Comparison of ENCODE assay signal across 1 cellular context in genomic region chr2:197804049-197804757, GRCh38.
TF ChIP-seq lines count a peak whose summit lies in the region.

PLCL1 (plus strand) TSS chr2:197804593.

TF ChIP-seq in GM12878, 131 proteins besides CTCF, POLR2A, EP300 and RAD21 (continued from another document):
- no peak for TF ChIP-seq TCF12 (IDR thresholded peaks at IDR 0.05; ENCODE audit: low read depth, low read length)
- TF ChIP-seq PAX8 (IDR thresholded peaks at IDR 0.05), result peak; percentile 81; the same call in 1 of the 2 replicates
- TF ChIP-seq JUND (IDR thresholded peaks at IDR 0.05; ENCODE audit: low read depth, low read length), result no peak
- TF ChIP-seq DPF2 (IDR thresholded peaks at IDR 0.05), result peak; percentile 98
- peak; percentile 61; the same call in 1 of the 2 replicates for TF ChIP-seq IKZF1 (conservative IDR thresholded peaks at IDR 0.05)
- no peak for TF ChIP-seq ZNF687 (IDR thresholded peaks at IDR 0.05)
- TF ChIP-seq BHLHE40 (IDR thresholded peaks at IDR 0.05; ENCODE audit: borderline replicate concordance in 1 of 2, low read depth in 2 of 2, low read length in 1 of 2), result peak in 1 of 2 experiments; percentile 7; a peak in 1 of 4 replicates
- peak; percentile 48 for TF ChIP-seq FOS (IDR thresholded peaks at IDR 0.05; ENCODE audit: borderline replicate concordance, extremely low read depth, insufficient read length)
- TF ChIP-seq POU2F2 (IDR thresholded peaks at IDR 0.05; ENCODE audit: borderline replicate concordance, low read depth, low read length), result no peak; the same call in 2 of the 3 replicates
- TF ChIP-seq, protein P1, sequence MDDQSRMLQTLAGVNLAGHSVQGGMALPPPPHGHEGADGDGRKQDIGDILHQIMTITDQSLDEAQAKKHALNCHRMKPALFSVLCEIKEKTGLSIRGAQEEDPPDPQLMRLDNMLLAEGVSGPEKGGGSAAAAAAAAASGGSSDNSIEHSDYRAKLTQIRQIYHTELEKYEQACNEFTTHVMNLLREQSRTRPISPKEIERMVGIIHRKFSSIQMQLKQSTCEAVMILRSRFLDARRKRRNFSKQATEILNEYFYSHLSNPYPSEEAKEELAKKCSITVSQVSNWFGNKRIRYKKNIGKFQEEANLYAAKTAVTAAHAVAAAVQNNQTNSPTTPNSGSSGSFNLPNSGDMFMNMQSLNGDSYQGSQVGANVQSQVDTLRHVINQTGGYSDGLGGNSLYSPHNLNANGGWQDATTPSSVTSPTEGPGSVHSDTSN (IDR thresholded peaks at IDR 0.05; ENCODE audit: insufficient replicate concordance, low read depth, low read length), result peak; percentile 98
- TF ChIP-seq PKNOX1 (IDR thresholded peaks at IDR 0.05), result peak; percentile 98
- TF ChIP-seq, protein P2, sequence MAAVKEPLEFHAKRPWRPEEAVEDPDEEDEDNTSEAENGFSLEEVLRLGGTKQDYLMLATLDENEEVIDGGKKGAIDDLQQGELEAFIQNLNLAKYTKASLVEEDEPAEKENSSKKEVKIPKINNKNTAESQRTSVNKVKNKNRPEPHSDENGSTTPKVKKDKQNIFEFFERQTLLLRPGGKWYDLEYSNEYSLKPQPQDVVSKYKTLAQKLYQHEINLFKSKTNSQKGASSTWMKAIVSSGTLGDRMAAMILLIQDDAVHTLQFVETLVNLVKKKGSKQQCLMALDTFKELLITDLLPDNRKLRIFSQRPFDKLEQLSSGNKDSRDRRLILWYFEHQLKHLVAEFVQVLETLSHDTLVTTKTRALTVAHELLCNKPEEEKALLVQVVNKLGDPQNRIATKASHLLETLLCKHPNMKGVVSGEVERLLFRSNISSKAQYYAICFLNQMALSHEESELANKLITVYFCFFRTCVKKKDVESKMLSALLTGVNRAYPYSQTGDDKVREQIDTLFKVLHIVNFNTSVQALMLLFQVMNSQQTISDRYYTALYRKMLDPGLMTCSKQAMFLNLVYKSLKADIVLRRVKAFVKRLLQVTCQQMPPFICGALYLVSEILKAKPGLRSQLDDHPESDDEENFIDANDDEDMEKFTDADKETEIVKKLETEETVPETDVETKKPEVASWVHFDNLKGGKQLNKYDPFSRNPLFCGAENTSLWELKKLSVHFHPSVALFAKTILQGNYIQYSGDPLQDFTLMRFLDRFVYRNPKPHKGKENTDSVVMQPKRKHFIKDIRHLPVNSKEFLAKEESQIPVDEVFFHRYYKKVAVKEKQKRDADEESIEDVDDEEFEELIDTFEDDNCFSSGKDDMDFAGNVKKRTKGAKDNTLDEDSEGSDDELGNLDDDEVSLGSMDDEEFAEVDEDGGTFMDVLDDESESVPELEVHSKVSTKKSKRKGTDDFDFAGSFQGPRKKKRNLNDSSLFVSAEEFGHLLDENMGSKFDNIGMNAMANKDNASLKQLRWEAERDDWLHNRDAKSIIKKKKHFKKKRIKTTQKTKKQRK (IDR thresholded peaks at IDR 0.05; ENCODE audit: low read depth, low read length), result no peak
- peak; percentile 89; the same call in 1 of the 2 replicates for TF ChIP-seq CHD2 (IDR thresholded peaks at IDR 0.05; ENCODE audit: borderline replicate concordance, low read depth, low read length)
